ENCODE assay signal across 21 cellular contexts in genomic region chr11:129855086-129855485, GRCh38. TPM values are rescaled to one million over a fixed set of nuclear protein-coding genes. Genes with fewer than 3 reads are reported as not detected.
DNase-seq lines count a peak whose midpoint lies in the region; ATAC-seq, FAIRE-seq and TF ChIP-seq lines count a peak whose summit lies in the region.
"Had no signal": no experiment of that assay in that cellular context is flagged by ENCODE, and none has a peak within 500 bp of the region (broad histone marks: within the 10 kb centered on the region; RNA-seq: fewer than 3 reads in every experiment).

No MANE protein-coding gene starts in this region.

- H3K4me1 Mint-ChIP-seq in activated naive CD4-positive, alpha-beta T cell treated with anti-CD3 and anti-CD28 coated beads, Interleukin-2, amount 10 ng/mL, durations not matched to agents 7 days and 5 days = peaks cover 78% of the 10 kb centered on the region
- peaks cover 30% of the 10 kb centered on the region for H3K4me1 Mint-ChIP-seq in T-helper 2 cell treated with Interferon-gamma antibody and Interleukin-4, amounts not matched to agents 5 μg/mL and 100 μg/mL, for 36 hours (ENCODE audit: low read depth)
- H3K4me1 Mint-ChIP-seq in naive thymus-derived CD4-positive, alpha-beta T cell = peaks cover 20 to 78% (median 65%) of the 10 kb centered on the region in 7 donors

- no peak overlapping the region for H3K4me3 ChIP-seq in naive thymus-derived CD4-positive, alpha-beta T cell (ENCODE audit: low read length)
- H3K4me3 ChIP-seq in kidney (ENCODE audit: low read length in 2 of 2) = no peak overlapping the region
- H3K4me3 ChIP-seq: HAP-1, transverse colon had no signal

- no peak for ATAC-seq in naive thymus-derived CD4-positive, alpha-beta T cell
- no peak for ATAC-seq in HG03045 (IDR thresholded peaks at IDR 0.05; ENCODE audit: unreplicated experiment)
- ATAC-seq: activated T-cell treated with anti-CD3 and anti-CD28 coated beads, Interleukin-2, amount 50 U/mL, for 4 hours; Right ventricle myocardium inferior had no signal

- no peak overlapping the region for H3K4me3 Mint-ChIP-seq in activated naive CD4-positive, alpha-beta T cell treated with anti-CD3 and anti-CD28 coated beads, Interleukin-2, amount 10 ng/mL, durations not matched to agents 7 days and 5 days
- H3K4me3 Mint-ChIP-seq in T-helper 2 cell treated with Interferon-gamma antibody and Interleukin-4, amounts not matched to agents 5 μg/mL and 100 μg/mL, for 36 hours = no peak overlapping the region
- H3K4me3 Mint-ChIP-seq in naive thymus-derived CD4-positive, alpha-beta T cell = peak overlapping the region in 6 of 10 donors; percentile 17 to 73 (median 50)
- H3K4me3 Mint-ChIP-seq: dendritic cell treated with granulocyte-macrophage colony-stimulating factor and Interleukin-4, amounts not matched to agents 40 ng/mL and 50 ng/mL, for 4 days had no signal

- no peaks in the 10 kb centered on the region for H3K36me3 ChIP-seq in naive thymus-derived CD4-positive, alpha-beta T cell (ENCODE audit: control insufficient read depth in 2 of 3, insufficient read depth in 3 of 3, low read length in 3 of 3)
- peaks cover 0 to 3% of the 10 kb centered on the region in 2 donors for H3K36me3 ChIP-seq in kidney (ENCODE audit: control insufficient read depth in 1 of 2, insufficient read depth in 2 of 2, low read length in 2 of 2)

- H3K9me3 Mint-ChIP-seq in activated naive CD4-positive, alpha-beta T cell treated with anti-CD3 and anti-CD28 coated beads, Interleukin-2, amount 10 ng/mL, durations not matched to agents 7 days and 5 days = no peaks in the 10 kb centered on the region
- H3K9me3 Mint-ChIP-seq in T-helper 2 cell treated with Interferon-gamma antibody and Interleukin-4, amounts not matched to agents 5 μg/mL and 100 μg/mL, for 36 hours = no peaks in the 10 kb centered on the region
- H3K9me3 Mint-ChIP-seq in naive thymus-derived CD4-positive, alpha-beta T cell = peaks cover 0 to 2% (median 0%) of the 10 kb centered on the region in 11 donors
- H3K9me3 Mint-ChIP-seq: activated T-cell treated with anti-CD3 and anti-CD28 coated beads, Interleukin-2, amount 50 U/mL, for 4 hours; dendritic cell treated with granulocyte-macrophage colony-stimulating factor and Interleukin-4, amounts not matched to agents 40 ng/mL and 50 ng/mL, for 4 days had no signal

- H3K9me3 ChIP-seq in naive thymus-derived CD4-positive, alpha-beta T cell (ENCODE audit: control insufficient read depth in 2 of 3, low read length in 3 of 3) = no peaks in the 10 kb centered on the region
- H3K9me3 ChIP-seq in kidney (ENCODE audit: control insufficient read depth in 1 of 2, low read length in 2 of 2) = no peaks in the 10 kb centered on the region
- H3K9me3 ChIP-seq: HAP-1, transverse colon had no signal

- H3K27me3 Mint-ChIP-seq in activated naive CD4-positive, alpha-beta T cell treated with anti-CD3 and anti-CD28 coated beads, Interleukin-2, amount 10 ng/mL, durations not matched to agents 7 days and 5 days = no peaks in the 10 kb centered on the region
- H3K27me3 Mint-ChIP-seq in T-helper 2 cell treated with Interferon-gamma antibody and Interleukin-4, amounts not matched to agents 5 μg/mL and 100 μg/mL, for 36 hours (ENCODE audit: low read depth) = no peaks in the 10 kb centered on the region
- H3K27me3 Mint-ChIP-seq in naive thymus-derived CD4-positive, alpha-beta T cell = peaks cover 0 to 2% (median 0%) of the 10 kb centered on the region in 5 donors
- H3K27me3 Mint-ChIP-seq: dendritic cell treated with granulocyte-macrophage colony-stimulating factor and Interleukin-4, amounts not matched to agents 40 ng/mL and 50 ng/mL, for 4 days had no signal

- H3K4me1 ChIP-seq in naive thymus-derived CD4-positive, alpha-beta T cell (ENCODE audit: control insufficient read depth in 2 of 2, insufficient read depth in 2 of 2, low read length in 2 of 2) = peaks cover 14 to 35% of the 10 kb centered on the region in 2 donors
- H3K4me1 ChIP-seq in kidney (ENCODE audit: control insufficient read depth in 1 of 2, insufficient read depth in 1 of 2, low read depth in 1 of 2, low read length in 2 of 2) = peaks cover 0 to 3% of the 10 kb centered on the region in 2 donors
- H3K4me1 ChIP-seq: HAP-1 had no signal

- no peak overlapping the region for H3K9ac ChIP-seq in kidney (ENCODE audit: low read length in 2 of 2)

- CTCF ChIA-PET in activated naive CD4-positive, alpha-beta T cell treated with anti-CD3 and anti-CD28 coated beads, Interleukin-2, amount 10 ng/mL, durations not matched to agents 7 days and 5 days (lab: Charles Lee) = interaction anchor here (1.1 kb wide), 1 partner anchor 27 kb away, joined by 3 read pairs; no protein-coding TSS in a partner anchor
- CTCF ChIA-PET in naive thymus-derived CD4-positive, alpha-beta T cell (lab: Charles Lee) = interaction anchor here (1.4 to 2.4 kb wide), 3 partner anchors 13 to 69 kb away, joined by 4 to 11 read pairs (median 5); no protein-coding TSS in a partner anchor

- no peak for DNase-seq in activated naive CD4-positive, alpha-beta T cell treated with anti-CD3 and anti-CD28 coated beads, Interleukin-2, amount 10 ng/mL, durations not matched to agents 7 days and 5 days
- no peak for DNase-seq in activated naive CD4-positive, alpha-beta T cell treated with anti-CD3 and anti-CD28 coated beads, Interleukin-2, amount 50 U/mL, for 16 hours
- DNase-seq in Daoy (ENCODE audit: low read depth) = peak; percentile 54
- no peak for DNase-seq in T-helper 2 cell treated with Interferon-gamma antibody and Interleukin-4, amounts not matched to agents 5 μg/mL and 100 μg/mL, for 36 hours (ENCODE audit: low spot score)
- no peak for DNase-seq in naive thymus-derived CD4-positive, alpha-beta T cell
- DNase-seq in kidney = no peak
- DNase-seq in cerebellum (ENCODE audit: low spot score) = no peak
- DNase-seq: activated T-cell treated with anti-CD3 and anti-CD28 coated beads, Interleukin-2, amount 50 U/mL, for 4 hours; Karpas-422; NCI-H1105; NCI-H2081 treated with DMSO at 0.1 percent for 48 hours; NCI-H524 treated with DMSO at 0.1 percent for 48 hours; small intestine; stimulated activated naive CD4-positive, alpha-beta T cell treated with Interleukin-2 at 50 U/mL for 16 hours; transverse colon had no signal

- H3K27me3 ChIP-seq in naive thymus-derived CD4-positive, alpha-beta T cell (ENCODE audit: control insufficient read depth in 2 of 2, insufficient read depth in 2 of 2, low read length in 2 of 2) = no peaks in the 10 kb centered on the region
- H3K27me3 ChIP-seq: transverse colon had no signal

- peak overlapping the region; percentile 100 for H3K27ac Mint-ChIP-seq in activated naive CD4-positive, alpha-beta T cell treated with anti-CD3 and anti-CD28 coated beads, Interleukin-2, amount 10 ng/mL, durations not matched to agents 7 days and 5 days
- peak overlapping the region; percentile 17 for H3K27ac Mint-ChIP-seq in T-helper 2 cell treated with Interferon-gamma antibody and Interleukin-4, amounts not matched to agents 5 μg/mL and 100 μg/mL, for 36 hours
- peak overlapping the region; percentile 94 to 99 (median 98) for H3K27ac Mint-ChIP-seq in naive thymus-derived CD4-positive, alpha-beta T cell
- H3K27ac Mint-ChIP-seq: dendritic cell treated with granulocyte-macrophage colony-stimulating factor and Interleukin-4, amounts not matched to agents 40 ng/mL and 50 ng/mL, for 4 days had no signal

- intact Hi-C loops in naive thymus-derived CD4-positive, alpha-beta T cell (cut with micrococcal nuclease) = no loop called here
- intact Hi-C loops in kidney (cut with DNase I) = no loop called here

- H3K36me3 Mint-ChIP-seq in activated naive CD4-positive, alpha-beta T cell treated with anti-CD3 and anti-CD28 coated beads, Interleukin-2, amount 10 ng/mL, durations not matched to agents 7 days and 5 days = peaks cover 70% of the 10 kb centered on the region
- peaks cover 8% of the 10 kb centered on the region for H3K36me3 Mint-ChIP-seq in T-helper 2 cell treated with Interferon-gamma antibody and Interleukin-4, amounts not matched to agents 5 μg/mL and 100 μg/mL, for 36 hours (ENCODE audit: low read depth)
- H3K36me3 Mint-ChIP-seq in naive thymus-derived CD4-positive, alpha-beta T cell = peaks cover 0 to 45% (median 29%) of the 10 kb centered on the region in 5 donors

- POLR2A ChIA-PET in naive thymus-derived CD4-positive, alpha-beta T cell (lab: Charles Lee) = interaction anchor here (0.8 to 5.3 kb wide), 10 partner anchors 10 to 68 kb away, joined by 3 to 79 read pairs (median 14); partner anchors contain the start of genes NFRKB and TMEM45B

- H3K27ac ChIP-seq in naive thymus-derived CD4-positive, alpha-beta T cell (ENCODE audit: low read depth, low read length) = no peak overlapping the region
- no peak overlapping the region for H3K27ac ChIP-seq in kidney (ENCODE audit: low read depth in 2 of 2, low read length in 2 of 2)

- TF ChIP-seq CTCF in kidney (IDR thresholded peaks at IDR 0.05; ENCODE audit: borderline replicate concordance, extremely low read depth, insufficient read depth) = no peak

- FAIRE-seq in kidney (lab: Jason Lieb, UNC) = no peak
- FAIRE-seq: small intestine had no signal

RNA-seq across cellular contexts. Expression of gene TMEM45B, which starts 39.4 kb away (rescaled TPM):
- not detected in 2 replicates for total RNA-seq in Daoy (2014; rRNA removed; shearing (Covaris generic))
- total RNA-seq in naive thymus-derived CD4-positive, alpha-beta T cell = 10 to 100 TPM in 2 of 5 experiments, 1 to 10 TPM in 3; 2.3 to 40.8 (median 3.6) TPM
- 10 to 100 TPM; 11.9 to 12.4 TPM for polyA plus RNA-seq in naive thymus-derived CD4-positive, alpha-beta T cell
- total RNA-seq in kidney (17.7 TPM), cerebellum (0.64 TPM)
- polyA plus RNA-seq in kidney (ENCODE audit: insufficient read depth, low read depth, low replicate concordance) = 37.5 TPM
- total RNA-seq: fibroblast of villous mesenchyme, HT1080, Right ventricle myocardium inferior had no signal

RNA-seq across cellular contexts. Expression of gene NFRKB, which starts 40.3 kb away (rescaled TPM):
- total RNA-seq in Daoy (2014; rRNA removed; shearing (Covaris generic)) = 20.2 and 21.5 TPM in 2 replicates
- 10 to 100 TPM; 40.4 to 81.3 (median 56.2) TPM for total RNA-seq in naive thymus-derived CD4-positive, alpha-beta T cell
- polyA plus RNA-seq in naive thymus-derived CD4-positive, alpha-beta T cell = 10 to 100 TPM; 24.4 to 42.3 TPM
- total RNA-seq in kidney (25.2 TPM), cerebellum (23.3 TPM)
- 7.0 TPM for polyA plus RNA-seq in kidney (ENCODE audit: insufficient read depth, low read depth, low replicate concordance)

Comparison
In these comparisons a context has a peak if more than half of its experiments do, and no peak if none do; other contexts are left out.
1. H3K27ac Mint-ChIP-seq: peak in every context shown above with its lines; median percentile 100 in activated naive CD4-positive, alpha-beta T cell treated with anti-CD3 and anti-CD28 coated beads, Interleukin-2, amount 10 ng/mL, durations not matched to agents 7 days and 5 days; 98 in naive thymus-derived CD4-positive, alpha-beta T cell; 17 in T-helper 2 cell treated with Interferon-gamma antibody and Interleukin-4, amounts not matched to agents 5 μg/mL and 100 μg/mL, for 36 hours.
2. H3K4me3 Mint-ChIP-seq: peak in naive thymus-derived CD4-positive, alpha-beta T cell (6 of 10); none in activated naive CD4-positive, alpha-beta T cell treated with anti-CD3 and anti-CD28 coated beads, Interleukin-2, amount 10 ng/mL, durations not matched to agents 7 days and 5 days (single experiment) and T-helper 2 cell treated with Interferon-gamma antibody and Interleukin-4, amounts not matched to agents 5 μg/mL and 100 μg/mL, for 36 hours (single experiment).